ENCODE assay signal across 8 cellular contexts in genomic region chrX:123859409-123859827, GRCh38. TPM values are rescaled to one million over a fixed set of nuclear protein-coding genes. Genes with fewer than 3 reads are reported as not detected.
DNase-seq lines count a peak whose midpoint lies in the region; ATAC-seq, FAIRE-seq and TF ChIP-seq lines count a peak whose summit lies in the region.

No MANE protein-coding gene starts in this region.

- DNase-seq in BJ (ENCODE audit: low read depth) (no peak), Kasumi-1 (lab: John Stamatoyannopoulos, UW) (peak; percentile 62 to 68), T-helper 17 cell (peak in 2 of 3 donors; percentile 39 to 44), H1 (ENCODE audit: low read depth in 1 of 2, low spot score in 2 of 2) (peak in 1 of 2 experiments; percentile 74), mucosa of descending colon (peak in 1 of 3 donors; percentile 84), NAMALWA (ENCODE audit: low spot score) (no peak)

- no peak overlapping the region for H2BK5ac ChIP-seq in H1 (ENCODE audit: low read depth, low read length)

- FAIRE-seq in H1 (lab: Jason Lieb, UNC): no peak

- no peak overlapping the region for H2BK15ac ChIP-seq in H1 (ENCODE audit: low read length)

- no peak overlapping the region for H3K56ac ChIP-seq in H1 (replicated peaks; ENCODE audit: insufficient read length, low read depth, low read length)

- H3K36me3 ChIP-seq in BJ (ENCODE audit: control insufficient read depth, insufficient read depth, low read length): no peaks in the 10 kb centered on the region
- H3K36me3 ChIP-seq in H1 (ENCODE audit: control insufficient read depth in 2 of 4, insufficient read depth in 4 of 4, low read length in 3 of 4): no peaks in the 10 kb centered on the region
- no peaks in the 10 kb centered on the region for H3K36me3 ChIP-seq in mucosa of descending colon (ENCODE audit: low read depth)
- H3K36me3 ChIP-seq in subcutaneous abdominal adipose tissue (ENCODE audit: control insufficient read depth in 5 of 5, insufficient read depth in 5 of 5, low read length in 5 of 5): no peaks in the 10 kb centered on the region

- H3K4ac ChIP-seq in H1 (replicated peaks; ENCODE audit: insufficient read length, low read depth, low read length): no peak overlapping the region

- H2AFZ ChIP-seq in H1 (ENCODE audit: low read length): no peak overlapping the region

- no peak overlapping the region for H2BK20ac ChIP-seq in H1 (ENCODE audit: low read length)

- peak overlapping the region in 3 of 4 experiments; percentile 73 to 85 (median 76); a peak in 6 of 7 replicates for H3K9ac ChIP-seq in H1 (replicated peaks in 1 of 4; ENCODE audit: extremely low read depth in 1 of 4, low read depth in 3 of 4, low read length in 3 of 4)
- H3K9ac ChIP-seq in subcutaneous abdominal adipose tissue (ENCODE audit: low read length in 5 of 5): peak overlapping the region in 2 of 5 donors; percentile 11 to 48

- H4K8ac ChIP-seq in H1 (ENCODE audit: extremely low read depth, insufficient read depth, low read length): peak overlapping the region; percentile 81; the same call in 1 of the 2 replicates

- H3K4me2 ChIP-seq in H1 (ENCODE audit: insufficient read depth in 1 of 2, low read depth in 2 of 2, low read length in 2 of 2): peak overlapping the region; percentile 3 to 56; a peak in 3 of 4 replicates

- peaks cover 0 to 6% (median 2%) of the 10 kb centered on the region in 4 experiments; a peak in 3 of 7 replicates for H3K4me1 ChIP-seq in H1 (replicated peaks in 1 of 4; ENCODE audit: control insufficient read depth in 3 of 4, insufficient read depth in 4 of 4, low read length in 3 of 4)
- peaks cover 3% of the 10 kb centered on the region for H3K4me1 ChIP-seq in mucosa of descending colon (ENCODE audit: low read depth)
- peaks cover 2 to 13% (median 10%) of the 10 kb centered on the region in 5 donors for H3K4me1 ChIP-seq in subcutaneous abdominal adipose tissue (ENCODE audit: control insufficient read depth in 5 of 5, insufficient read depth in 5 of 5, low read length in 5 of 5)

- H3K4me1 Mint-ChIP-seq in T-helper 17 cell: peaks cover 5% of the 10 kb centered on the region

- H4K5ac ChIP-seq in H1 (ENCODE audit: insufficient read length, low read depth, low read length): no peak overlapping the region

- 6% methylated on average over 3 of the region's 13 CpGs; no CpG with 5 or more reads in 1 of the 2 experiments for WGBS in H1 (ENCODE audit: extremely low coverage in 1 of 2, insufficient coverage in 1 of 2, insufficient read length in 1 of 2, insufficient replicate concordance in 2 of 2, low coverage in 1 of 2, low lambda C conversion rate in 2 of 2, missing lambda C conversion rate in 1 of 2), 2 experiments

- POLR2A ChIA-PET in BJ (lab: Charles Lee): no interaction called here
- POLR2A ChIA-PET in H1 (lab: Charles Lee; ENCODE audit: partially characterized antibody): interaction anchor here (0.6 to 1.8 kb wide), 3 partner anchors 17 to 165 kb away, joined by 3 to 5 read pairs (median 4); no protein-coding TSS in a partner anchor

- no peaks in the 10 kb centered on the region for H4K20me1 ChIP-seq in H1 (replicated peaks in 1 of 2; ENCODE audit: control insufficient read depth in 1 of 2, insufficient read depth in 2 of 2, low read length in 2 of 2)

- peak overlapping the region; percentile 88 for H3K4me3 Mint-ChIP-seq in T-helper 17 cell

- ATAC-seq in GM19372 (IDR thresholded peaks at IDR 0.05; ENCODE audit: low read depth, unreplicated experiment) (peak; percentile 3), T-helper 17 cell (peak; percentile 50), mucosa of descending colon (peak; percentile 71)

- TF ChIP-seq EP300 in H1 (IDR thresholded peaks at IDR 0.05; ENCODE audit: borderline replicate concordance in 1 of 2, low read depth in 2 of 2, low read length in 2 of 2): no peak

- H3K23ac ChIP-seq in H1 (ENCODE audit: insufficient read length): no peak overlapping the region

- no peak overlapping the region for H2BK120ac ChIP-seq in H1 (replicated peaks; ENCODE audit: low read depth, low read length)

- H3K14ac ChIP-seq in H1 (ENCODE audit: insufficient read length): no peak overlapping the region

- peaks cover 0 to 35% of the 10 kb centered on the region in 2 experiments; a peak in 2 of 4 replicates for H3K79me2 ChIP-seq in H1 (ENCODE audit: control insufficient read depth in 1 of 2, insufficient read depth in 2 of 2, low read length in 2 of 2)

- H3K27ac ChIP-seq in H1 (ENCODE audit: low read depth, low read length) (peak overlapping the region; percentile 94; the same call in 1 of the 2 replicates), subcutaneous abdominal adipose tissue (ENCODE audit: low read depth, low read length) (peak overlapping the region; percentile 26)

- intact Hi-C loops in mucosa of descending colon (cut with DNase I, micrococcal nuclease): no loop called here

- no peak for TF ChIP-seq RAD21 in H1 (IDR thresholded peaks at IDR 0.05 in 1 of 2, conservative IDR thresholded peaks at IDR 0.05 in 1 of 2; ENCODE audit: low read depth in 2 of 2, low read length in 2 of 2)

- no peak overlapping the region for H3K18ac ChIP-seq in H1 (ENCODE audit: extremely low read depth, low read length)

- CTCF ChIA-PET in BJ (lab: Yijun Ruan, JAX) (no interaction called here), H1 (lab: Charles Lee; ENCODE audit: partially characterized antibody) (no interaction called here)

- H3K79me1 ChIP-seq in H1 (ENCODE audit: low read depth, low read length): no peaks in the 10 kb centered on the region

- H3K4me3 ChIP-seq in BJ (ENCODE audit: low read depth, low read length) (peak overlapping the region; percentile 67), H1 (ENCODE audit: extremely low read depth in 1 of 4, insufficient read depth in 2 of 4, low read depth in 3 of 4, low read length in 4 of 4) (peak overlapping the region; percentile 51 to 96 (median 60)), mucosa of descending colon (peak overlapping the region; percentile 41), subcutaneous abdominal adipose tissue (ENCODE audit: low read depth in 1 of 5, low read length in 5 of 5) (peak overlapping the region; percentile 25 to 78 (median 73))

- peak overlapping the region; percentile 86 for H3K27ac Mint-ChIP-seq in T-helper 17 cell

- peaks cover 2% of the 10 kb centered on the region for H3K36me3 Mint-ChIP-seq in T-helper 17 cell (ENCODE audit: low read depth)

- no peaks in the 10 kb centered on the region for H3K27me3 Mint-ChIP-seq in T-helper 17 cell

- TF ChIP-seq CTCF in BJ (IDR thresholded peaks at IDR 0.05; ENCODE audit: insufficient read depth, low read depth, low read length) (no peak), H1 (IDR thresholded peaks at IDR 0.05; ENCODE audit: control extremely low read depth in 1 of 3, insufficient read depth in 1 of 3, low read depth in 1 of 3, low read length in 3 of 3) (no peak), mucosa of descending colon (IDR thresholded peaks at IDR 0.05) (no peak)

- H3K9me3 ChIP-seq in T-helper 17 cell (ENCODE audit: control insufficient read depth, low read length, poor library complexity, severe bottlenecking) (no peaks in the 10 kb centered on the region), H1 (ENCODE audit: insufficient read depth in 2 of 2, low read depth in 1 of 2, low read length in 1 of 2) (no peaks in the 10 kb centered on the region), mucosa of descending colon (no peaks in the 10 kb centered on the region), subcutaneous abdominal adipose tissue (ENCODE audit: control insufficient read depth in 5 of 5, low read length in 5 of 5) (no peaks in the 10 kb centered on the region)

- no peak overlapping the region for H4K91ac ChIP-seq in H1 (replicated peaks; ENCODE audit: insufficient read length, low read length)

- H3K23me2 ChIP-seq in H1 (ENCODE audit: low read depth, low read length): no peaks in the 10 kb centered on the region

- TF ChIP-seq POLR2A in H1 (IDR thresholded peaks at IDR 0.05; ENCODE audit: control extremely low read depth in 1 of 2, low read depth in 2 of 2, low read length in 2 of 2): no peak

- H3K27me3 ChIP-seq in BJ (ENCODE audit: control insufficient read depth, insufficient read depth, low read length) (no peaks in the 10 kb centered on the region), H1 (replicated peaks in 1 of 4; ENCODE audit: control insufficient read depth in 3 of 4, extremely low read depth in 1 of 4, insufficient read depth in 3 of 4, low read length in 3 of 4) (no peaks in the 10 kb centered on the region), subcutaneous abdominal adipose tissue (ENCODE audit: control insufficient read depth in 5 of 5, insufficient read depth in 4 of 5, low read length in 5 of 5) (no peaks in the 10 kb centered on the region)

- no peak overlapping the region for H2BK12ac ChIP-seq in H1 (ENCODE audit: low read depth, low read length)

- no peak overlapping the region for H2AK5ac ChIP-seq in H1 (ENCODE audit: low read depth, low read length)

TF ChIP-seq in H1, 55 proteins besides CTCF, POLR2A, EP300 and RAD21:
- TF ChIP-seq CEBPB (IDR thresholded peaks at IDR 0.05; ENCODE audit: low read depth, low read length): no peak
- TF ChIP-seq FOSL1 (IDR thresholded peaks at IDR 0.05; ENCODE audit: insufficient read depth, low read depth, low read length): no peak
- peak; percentile 58 for TF ChIP-seq NRF1 (IDR thresholded peaks at IDR 0.05; ENCODE audit: low read depth, low read length)

RNA-seq across cellular contexts. Expression of gene XIAP, which starts 0.4 kb away (rescaled TPM):
- 12.5 and 18.6 TPM in 2 replicates for polyA plus RNA-seq in BJ (2011; rRNA removed)
- polyA minus RNA-seq in BJ (2011; rRNA and poly(A)+ RNA removed): 7.7 and 11.1 TPM in 2 replicates
- total RNA-seq in T-helper 17 cell: 10 to 100 TPM; 24.7 to 27.3 TPM
- total RNA-seq in H1 (2021; fragmentation: NEBNext Ultra II Directional; extraction: Animal tissue kit (Norgen Biotek cat#: 25700)): 41.9 and 44.7 TPM in 2 replicates
- polyA plus RNA-seq in H1 (2011; rRNA removed): 5.3 and 5.9 TPM in 2 replicates
- polyA plus RNA-seq in H1 (2011; cell fraction: cytosol; rRNA removed): 6.5 TPM
- polyA plus RNA-seq in H1 (2011; cell fraction: nucleus; rRNA removed): 10.1 TPM
- polyA plus RNA-seq in H1 (2012, experiment 1 of 2): 13.0 to 21.3 TPM (median 16.3 TPM) in 4 replicates
- 1.5 TPM for polyA plus RNA-seq in H1 (2012, experiment 2 of 2)
- polyA plus RNA-seq in H1 (2013, experiment 1 of 2): 21.0 TPM
- polyA plus RNA-seq in H1 (2013, experiment 2 of 2): 20.7 TPM
- 13.2 and 31.3 TPM in 2 replicates for polyA minus RNA-seq in H1 (2011; rRNA and poly(A)+ RNA removed)
- 8.3 TPM for polyA minus RNA-seq in H1 (2011; cell fraction: cytosol; rRNA and poly(A)+ RNA removed)
- 28.8 TPM for polyA minus RNA-seq in H1 (2011; cell fraction: nucleus; rRNA and poly(A)+ RNA removed)
- 10 to 100 TPM; 72.4 to 82.2 (median 73.9) TPM for total RNA-seq in mucosa of descending colon

Comparison
In these comparisons a context has a peak if more than half of its experiments do, and no peak if none do; other contexts are left out.
1. DNase-seq: peak in Kasumi-1 (2 of 2) and T-helper 17 cell (2 of 3); none in BJ (single experiment) and NAMALWA (single experiment).
2. ATAC-seq: peak in every context shown above with its lines; median percentile 71 in mucosa of descending colon; 50 in T-helper 17 cell; 3 in GM19372.
3. Peak in every context shown above with its lines, with median percentiles within 50 percentile points of each other: H3K4me3 ChIP-seq.